Comparison of ENCODE assay signal across 21 cellular contexts in the genomic region with DNA sequence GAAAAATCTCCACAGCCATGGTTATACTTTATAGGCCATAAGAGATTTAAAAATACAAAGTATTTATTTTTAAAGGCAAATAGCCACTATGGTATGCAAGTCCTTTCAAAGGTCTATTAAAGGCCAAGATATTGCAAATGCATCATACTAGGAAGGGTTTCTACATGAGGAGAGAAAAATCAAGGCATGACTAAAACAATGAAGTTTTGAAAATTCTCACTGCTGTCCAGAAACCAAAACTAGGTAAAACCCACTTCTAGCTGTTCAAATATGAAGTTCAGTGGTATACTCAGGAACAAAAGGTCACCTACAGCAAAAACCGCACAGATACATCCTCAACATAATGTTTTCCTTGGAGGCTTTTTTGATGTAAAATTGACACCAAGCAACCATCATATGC.
DNase-seq lines count a peak whose midpoint lies in the region; ATAC-seq and TF ChIP-seq lines count a peak whose summit lies in the region.
"Had no signal": no experiment of that assay in that cellular context is flagged by ENCODE, and none has a peak within 500 bp of the region (broad histone marks: within the 10 kb centered on the region; RNA-seq: fewer than 3 reads in every experiment).

No MANE protein-coding gene starts in this region.

- H3K4me1 ChIP-seq in left ventricle myocardium inferior, result peaks cover 57% of the 10 kb centered on the region
- H3K4me1 ChIP-seq: prostate gland had no signal

- H3K27me3 ChIP-seq in left ventricle myocardium inferior (ENCODE audit: low read depth), result no peaks in the 10 kb centered on the region
- H3K27me3 ChIP-seq: ascending aorta, spleen, uterus had no signal

- peak overlapping the region; percentile 46 for H3K27ac ChIP-seq in left ventricle myocardium inferior (replicated peaks)
- H3K27ac ChIP-seq: ascending aorta, HL-60, prostate gland, VCaP had no signal

- H3K9me3 ChIP-seq in left ventricle myocardium inferior (replicated peaks), result no peaks in the 10 kb centered on the region
- H3K9me3 ChIP-seq: ascending aorta, prostate gland, spleen, uterus had no signal

- H3K36me3 ChIP-seq in left ventricle myocardium inferior, result peaks cover 36% of the 10 kb centered on the region
- H3K36me3 ChIP-seq: prostate gland had no signal

- ATAC-seq in HG02610 (IDR thresholded peaks at IDR 0.05; ENCODE audit: unreplicated experiment), result peak; percentile 64
- ATAC-seq: K562 had no signal

- no peak for DNase-seq in left ventricle myocardium inferior
- no peak for DNase-seq in cardiac septum (ENCODE audit: low spot score)
- DNase-seq in brain pericyte (ENCODE audit: low read depth, low spot score), result peak; percentile 6
- DNase-seq in NCI-H526 (lab: John Stamatoyannopoulos, UW), result no peak
- DNase-seq in T-helper 1 cell, result no peak
- DNase-seq in anterior cingulate cortex (lab: John Stamatoyannopoulos, UW), result no peak
- DNase-seq in ureter (ENCODE audit: low spot score), result no peak
- DNase-seq: activated effector memory CD4-positive, alpha-beta T cell treated with anti-CD3 and anti-CD28 coated beads, Interleukin-2, amount 50 U/mL, for 16 hours; erythroblast; head of caudate nucleus; NCI-H2081 treated with DMSO at 0.1 percent for 48 hours; NCI-H526 treated with DMSO at 0.1 percent for 48 hours; spleen; stimulated activated naive CD4-positive, alpha-beta T cell; uterus had no signal

- intact Hi-C loops in left ventricle myocardium inferior (cut with micrococcal nuclease) (no loop called here), cardiac septum (cut with DNase I) (no loop called here)

- H3K4me3 ChIP-seq in left ventricle myocardium inferior, result no peak overlapping the region
- H3K4me3 ChIP-seq: ascending aorta, K562, prostate gland, spleen, uterus had no signal

- no peak for TF ChIP-seq CTCF in left ventricle myocardium inferior (IDR thresholded peaks at IDR 0.05; ENCODE audit: borderline replicate concordance)
